Comparison of ENCODE assay signal across 20 cellular contexts in genomic region chr4:21077967-21078366, GRCh38.
"Had no signal": no experiment of that assay in that cellular context is flagged by ENCODE, and none has a peak within 500 bp of the region (broad histone marks: within the 10 kb centered on the region; RNA-seq: fewer than 3 reads in every experiment).

No MANE protein-coding gene starts in this region.

- H3K36me3 Mint-ChIP-seq: activated naive CD4-positive, alpha-beta T cell treated with anti-CD3 and anti-CD28 coated beads, Interleukin-2, amount 10 ng/mL, durations not matched to agents 7 days and 5 days; activated naive CD8-positive, alpha-beta T cell treated with anti-CD3 and anti-CD28 coated beads for 36 hours had no signal

- H3K36me3 ChIP-seq: MG63, Peyer's patch had no signal

- H3K27me3 Mint-ChIP-seq: activated CD8-positive, alpha-beta T cell treated with anti-CD3 and anti-CD28 coated beads for 36 hours; activated naive CD4-positive, alpha-beta T cell treated with anti-CD3 and anti-CD28 coated beads, Interleukin-2, amount 10 ng/mL, durations not matched to agents 7 days and 5 days; activated naive CD8-positive, alpha-beta T cell treated with anti-CD3 and anti-CD28 coated beads for 36 hours had no signal

- ATAC-seq: activated CD4-positive, CD25-positive, alpha-beta regulatory T cell treated with anti-CD3 and anti-CD28 coated beads, Interleukin-2, amount 50 U/mL, for 24 hours; activated CD8-positive, alpha-beta T cell treated with anti-CD3 and anti-CD28 coated beads for 36 hours had no signal

- H3K9me3 ChIP-seq: MG63, Peyer's patch had no signal

- H3K27ac ChIP-seq: Peyer's patch had no signal

- H3K27me3 ChIP-seq: MG63, Peyer's patch had no signal

- H3K27ac Mint-ChIP-seq: activated CD8-positive, alpha-beta T cell treated with anti-CD3 and anti-CD28 coated beads for 36 hours; activated naive CD4-positive, alpha-beta T cell treated with anti-CD3 and anti-CD28 coated beads, Interleukin-2, amount 10 ng/mL, durations not matched to agents 7 days and 5 days; activated naive CD8-positive, alpha-beta T cell treated with anti-CD3 and anti-CD28 coated beads for 36 hours; activated T-cell treated with anti-CD3 and anti-CD28 coated beads, Interleukin-2, amount 50 U/mL, for 72 hours; activated T-helper 2 cell treated with anti-CD3 and anti-CD28 coated beads, Interferon-gamma antibody, Interleukin-2, Interleukin-4, amounts not matched to agents 10 μg/mL and 5 μg/mL and 100 μg/mL, durations not matched to agents 14 hours and 24 hours and 36 hours; T-helper 1 cell treated with Interleukin-12 subunit alpha and Interleukin-12 subunit beta and Interleukin-4 antibody, amounts not matched to agents 30 μg/mL and 1 μg/mL, for 36 hours had no signal

- H3K4me3 Mint-ChIP-seq: activated CD8-positive, alpha-beta T cell treated with anti-CD3 and anti-CD28 coated beads for 36 hours; activated naive CD4-positive, alpha-beta T cell treated with anti-CD3 and anti-CD28 coated beads, Interleukin-2, amount 10 ng/mL, durations not matched to agents 7 days and 5 days; activated naive CD8-positive, alpha-beta T cell treated with anti-CD3 and anti-CD28 coated beads for 36 hours; activated T-cell treated with anti-CD3 and anti-CD28 coated beads, Interleukin-2, amount 50 U/mL, for 72 hours; T-helper 1 cell treated with Interleukin-12 subunit alpha and Interleukin-12 subunit beta and Interleukin-4 antibody, amounts not matched to agents 30 μg/mL and 1 μg/mL, for 36 hours had no signal

- H3K4me1 Mint-ChIP-seq: activated naive CD4-positive, alpha-beta T cell treated with anti-CD3 and anti-CD28 coated beads, Interleukin-2, amount 10 ng/mL, durations not matched to agents 7 days and 5 days; activated naive CD8-positive, alpha-beta T cell treated with anti-CD3 and anti-CD28 coated beads for 36 hours had no signal

- DNase-seq: activated CD4-positive, alpha-beta T cell treated with anti-CD3 and anti-CD28 coated beads for 4 hours; activated CD8-positive, alpha-beta memory T cell treated with anti-CD3 and anti-CD28 coated beads, Interleukin-2, amount 50 U/mL, for 4 hours; activated CD8-positive, alpha-beta T cell treated with anti-CD3 and anti-CD28 coated beads for 36 hours; activated gamma-delta T cell treated with Interleukin-2 at 50 U/mL for 16 hours; activated naive CD4-positive, alpha-beta T cell treated with anti-CD3 and anti-CD28 coated beads, Interleukin-2, amount 10 ng/mL, durations not matched to agents 7 days and 5 days; activated naive CD8-positive, alpha-beta T cell treated with anti-CD3 and anti-CD28 coated beads for 36 hours; activated T-cell treated with anti-CD3 and anti-CD28 coated beads, Interleukin-2, amount 50 U/mL, for 72 hours; KG1; MG63; MV-4-11; NCI-H1092 treated with DMSO at 0.1 percent for 48 hours; NCI-H1417 treated with DMSO at 0.1 percent for 48 hours; NCI-H1694; NCI-H2029 treated with DMSO at 0.1 percent for 48 hours; NCI-H510A treated with DMSO at 0.1 percent for 48 hours; Peyer's patch; SHP77 had no signal

- H3K4me1 ChIP-seq: Peyer's patch had no signal

- H3K4me3 ChIP-seq: MG63, Peyer's patch had no signal
